ENCODE assay signal across 18 cellular contexts in the genomic region with DNA sequence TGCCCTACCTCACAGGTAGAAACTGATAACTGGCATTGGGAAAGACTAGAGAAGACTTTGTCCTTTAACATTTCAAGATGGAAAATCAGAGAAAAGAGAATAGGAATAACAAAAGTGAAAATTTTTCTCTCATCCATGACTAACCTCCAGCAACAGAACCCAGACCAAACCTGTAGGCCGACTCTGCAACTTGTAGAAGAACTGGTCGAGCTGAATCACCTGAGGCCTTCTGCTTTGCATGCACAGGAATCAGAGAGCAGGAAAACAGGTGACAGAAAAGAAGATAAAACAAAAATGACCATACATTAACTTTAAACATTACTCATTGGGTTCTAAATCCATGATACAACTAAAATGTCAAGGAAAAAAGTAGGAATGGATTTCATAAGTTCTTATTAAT.
DNase-seq lines count a peak whose midpoint lies in the region; ATAC-seq, FAIRE-seq and TF ChIP-seq lines count a peak whose summit lies in the region.
"Had no signal": no experiment of that assay in that cellular context is flagged by ENCODE, and none has a peak within 500 bp of the region (broad histone marks: within the 10 kb centered on the region; RNA-seq: fewer than 3 reads in every experiment).

No MANE protein-coding gene starts in this region.

- no peaks in the 10 kb centered on the region for H3K9me3 Mint-ChIP-seq in stimulated activated memory B cell treated with anti-CD40 and anti-IgM and Interleukin-4, amounts not matched to agents 10 μg/mL and 1 μg/mL and 100 μg/mL, for 72 hours
- H3K9me3 Mint-ChIP-seq: CD4-positive, alpha-beta memory T cell had no signal

- H3F3A ChIP-seq in smooth muscle cell (ENCODE audit: low read depth) = peaks cover 12% of the 10 kb centered on the region

- H3K27me3 Mint-ChIP-seq in stimulated activated memory B cell treated with anti-CD40 and anti-IgM and Interleukin-4, amounts not matched to agents 10 μg/mL and 1 μg/mL and 100 μg/mL, for 72 hours = no peaks in the 10 kb centered on the region
- H3K27me3 Mint-ChIP-seq: CD4-positive, alpha-beta memory T cell had no signal

- DNase-seq in NCI-H526 (lab: John Stamatoyannopoulos, UW) (peak; percentile 33 to 50), bronchial epithelial cell (ENCODE audit: low read depth) (peak; percentile 19), smooth muscle cell (lab: John Stamatoyannopoulos, UW; ENCODE audit: unreplicated experiment) (no peak)
- DNase-seq in activated T-cell treated with anti-CD3 and anti-CD28 coated beads, Interleukin-2, amount 50 U/mL, for 1 hour = no peak
- DNase-seq: C1 segment of cervical spinal cord; Calu3; CD4-positive, alpha-beta memory T cell; COR-L47; DND-41; GDM1; GOT3; HCEC 1CT had no signal

- peak overlapping the region; percentile 1 for H3K27ac ChIP-seq in smooth muscle cell (ENCODE audit: low read depth)

- no peaks in the 10 kb centered on the region for H3K9me3 ChIP-seq in smooth muscle cell (replicated peaks; ENCODE audit: low read depth)

- no peak for FAIRE-seq in bronchial epithelial cell (lab: Jason Lieb, UNC)
- FAIRE-seq: GM12878, H54 had no signal

- no peaks in the 10 kb centered on the region for H4K20me1 ChIP-seq in smooth muscle cell (ENCODE audit: low read depth)

- H2AFZ ChIP-seq in smooth muscle cell (ENCODE audit: low read depth) = no peak overlapping the region

- H3K4me3 ChIP-seq in bronchial epithelial cell (ENCODE audit: low read depth, low read length) (no peak overlapping the region), smooth muscle cell (no peak overlapping the region)
- H3K4me3 ChIP-seq: GM12878 had no signal

- no peak for TF ChIP-seq CTCF in bronchial epithelial cell (IDR thresholded peaks at IDR 0.05; ENCODE audit: insufficient read depth, low read length, severe bottlenecking)
- no peak for TF ChIP-seq CTCF in smooth muscle cell (IDR thresholded peaks at IDR 0.05; ENCODE audit: borderline replicate concordance, insufficient read depth, poor library complexity, severe bottlenecking)

- WGBS in smooth muscle cell (ENCODE audit: low lambda C conversion rate) = 71% methylated on average over 2 of the region's 2 CpGs

- no peak overlapping the region for H3K4me3 Mint-ChIP-seq in stimulated activated memory B cell treated with anti-CD40 and anti-IgM and Interleukin-4, amounts not matched to agents 10 μg/mL and 1 μg/mL and 100 μg/mL, for 72 hours
- H3K4me3 Mint-ChIP-seq: CD4-positive, alpha-beta memory T cell had no signal

- no peaks in the 10 kb centered on the region for H3K4me1 Mint-ChIP-seq in stimulated activated memory B cell treated with anti-CD40 and anti-IgM and Interleukin-4, amounts not matched to agents 10 μg/mL and 1 μg/mL and 100 μg/mL, for 72 hours
- H3K4me1 Mint-ChIP-seq: CD4-positive, alpha-beta memory T cell had no signal

- no peaks in the 10 kb centered on the region for H3K27me3 ChIP-seq in bronchial epithelial cell (ENCODE audit: control insufficient read depth, insufficient read depth, low read length)
- H3K27me3 ChIP-seq in smooth muscle cell (ENCODE audit: low read depth) = no peaks in the 10 kb centered on the region

- no peak overlapping the region for H3K4me2 ChIP-seq in smooth muscle cell

- H3K36me3 ChIP-seq in bronchial epithelial cell (ENCODE audit: control insufficient read depth, insufficient read depth, low read length) (peaks cover 3% of the 10 kb centered on the region), smooth muscle cell (ENCODE audit: low read depth) (no peaks in the 10 kb centered on the region)

- no peak overlapping the region for H3K27ac Mint-ChIP-seq in stimulated activated memory B cell treated with anti-CD40 and anti-IgM and Interleukin-4, amounts not matched to agents 10 μg/mL and 1 μg/mL and 100 μg/mL, for 72 hours
- H3K27ac Mint-ChIP-seq: CD4-positive, alpha-beta memory T cell had no signal

- ATAC-seq in esophagus mucosa (peak; percentile 85), GM19463 (IDR thresholded peaks at IDR 0.05; ENCODE audit: unreplicated experiment) (no peak), GM18907 (IDR thresholded peaks at IDR 0.05; ENCODE audit: unreplicated experiment) (no peak)
- no peak for ATAC-seq in stimulated activated memory B cell treated with anti-CD40 and anti-IgM and Interleukin-4, amounts not matched to agents 10 μg/mL and 1 μg/mL and 100 μg/mL, for 72 hours
- ATAC-seq: GM12878 had no signal

- H3K9ac ChIP-seq in smooth muscle cell (ENCODE audit: low read depth) = no peak overlapping the region

- no peaks in the 10 kb centered on the region for H3K79me2 ChIP-seq in smooth muscle cell (ENCODE audit: low read depth)

- H3K36me3 Mint-ChIP-seq in stimulated activated memory B cell treated with anti-CD40 and anti-IgM and Interleukin-4, amounts not matched to agents 10 μg/mL and 1 μg/mL and 100 μg/mL, for 72 hours = peaks cover 65% of the 10 kb centered on the region

- peaks cover 9% of the 10 kb centered on the region for H3K4me1 ChIP-seq in smooth muscle cell (ENCODE audit: low read depth)

Comparison
In these comparisons a context has a peak if more than half of its experiments do, and no peak if none do; other contexts are left out.
1. DNase-seq: peak in NCI-H526 (2 of 2) and bronchial epithelial cell (single experiment); none in smooth muscle cell (single experiment) and activated T-cell treated with anti-CD3 and anti-CD28 coated beads, Interleukin-2, amount 50 U/mL, for 1 hour (single experiment).